In the genomic region with DNA sequence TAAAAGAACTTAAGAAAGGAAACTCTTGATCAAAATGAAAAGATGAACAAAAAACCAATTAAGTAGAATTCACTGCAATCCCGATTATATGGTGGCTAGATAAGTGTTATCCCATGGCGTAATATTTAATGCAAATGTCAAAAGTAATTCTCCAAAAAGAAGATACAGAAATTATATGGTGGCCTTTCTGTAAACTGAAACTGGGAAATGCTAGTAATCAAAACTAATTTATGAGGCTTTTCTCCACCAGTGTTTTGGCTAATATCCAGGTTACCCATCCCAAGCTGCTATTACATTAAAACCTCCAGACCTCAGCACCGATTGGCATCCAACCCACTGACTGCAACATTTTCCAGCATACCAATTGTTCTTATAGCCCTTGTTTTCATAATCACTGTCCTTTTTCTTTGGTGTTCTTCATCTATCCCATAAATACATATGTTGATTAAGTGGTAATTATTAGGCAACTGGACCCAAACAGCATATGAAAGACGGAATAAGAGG, we compare ENCODE assay signal across 17 cellular contexts.
"Had no signal": no experiment of that assay in that cellular context is flagged by ENCODE, and none has a peak within 500 bp of the region (broad histone marks: within the 10 kb centered on the region; RNA-seq: fewer than 3 reads in every experiment).

No MANE protein-coding gene starts in this region.

- H3K27me3 ChIP-seq: body of pancreas, foreskin keratinocyte, thyroid gland, vagina had no signal

- DNase-seq: activated CD4-positive, alpha-beta T cell treated with anti-CD3 and anti-CD28 coated beads, Interleukin-2, amount 10 ng/mL, durations not matched to agents 7 days and 5 days; activated CD4-positive, CD25-positive, alpha-beta regulatory T cell; activated effector memory CD4-positive, alpha-beta T cell treated with Interleukin-2 at 50 U/mL for 16 hours; amniotic stem cell; body of pancreas; cerebellar nuclear complex; foreskin keratinocyte; immature natural killer cell; lower lobe of right lung; naive B cell; right cardiac atrium; thyroid gland had no signal

- H3K4me1 ChIP-seq: body of pancreas, lower lobe of right lung, thyroid gland, vagina had no signal

- ATAC-seq: activated naive CD4-positive, alpha-beta T cell treated with anti-CD3 and anti-CD28 coated beads, Interleukin-2, amount 50 U/mL, for 72 hours; body of pancreas; esophagus mucosa; foreskin keratinocyte; lower lobe of right lung; right cardiac atrium had no signal

- H3K4me3 ChIP-seq: body of pancreas, lower lobe of right lung, smooth muscle cell, thyroid gland, vagina had no signal

- H3K36me3 ChIP-seq: lower lobe of right lung, neutrophil, thyroid gland, vagina had no signal

- H3K9me3 ChIP-seq: body of pancreas, lower lobe of right lung, neutrophil, thyroid gland, vagina had no signal

- H3K27ac ChIP-seq: body of pancreas, foreskin keratinocyte, lower lobe of right lung, neutrophil, thyroid gland, vagina had no signal

- H3K4me2 ChIP-seq: smooth muscle cell had no signal
